ENCODE assay signal across 22 cellular contexts in genomic region chr13:41144576-41144975, GRCh38.
"Had no signal": no experiment of that assay in that cellular context is flagged by ENCODE, and none has a peak within 500 bp of the region (broad histone marks: within the 10 kb centered on the region; RNA-seq: fewer than 3 reads in every experiment).

No MANE protein-coding gene starts in this region.

- H3K27ac Mint-ChIP-seq: activated CD4-positive, alpha-beta memory T cell treated with anti-CD3 and anti-CD28 coated beads for 36 hours; activated T-helper 1 cell treated with anti-CD3 and anti-CD28 coated beads, Interleukin-12 subunit alpha, Interleukin-12 subunit beta, Interleukin-2, Interleukin-4 antibody, amounts not matched to agents 30 ng/mL and 10 ng/mL and 1 ng/mL, durations not matched to agents 14 hours and 24 hours and 36 hours; T-helper 17 cell; type B pancreatic cell had no signal

- H3K27ac ChIP-seq: cardiac muscle cell, left ventricle myocardium inferior, prostate gland, stomach had no signal

- H3K36me3 ChIP-seq: cardiac muscle cell, prostate gland had no signal

- H3K9me3 ChIP-seq: prostate gland had no signal

- ATAC-seq: activated naive CD4-positive, alpha-beta T cell treated with anti-CD3 and anti-CD28 coated beads, Interleukin-2, amount 50 U/mL, for 72 hours; right cardiac atrium; T-helper 17 cell had no signal

- H3K4me1 ChIP-seq: left ventricle myocardium inferior, prostate gland, stomach had no signal

- H3K4me3 Mint-ChIP-seq: activated CD4-positive, alpha-beta memory T cell treated with anti-CD3 and anti-CD28 coated beads for 36 hours; activated T-helper 1 cell treated with anti-CD3 and anti-CD28 coated beads, Interleukin-12 subunit alpha, Interleukin-12 subunit beta, Interleukin-2, Interleukin-4 antibody, amounts not matched to agents 30 ng/mL and 10 ng/mL and 1 ng/mL, durations not matched to agents 14 hours and 24 hours and 36 hours; neural crest cell; T-helper 17 cell; type B pancreatic cell had no signal

- H3K4me1 Mint-ChIP-seq: neural crest cell, T-helper 17 cell had no signal

- DNase-seq: activated CD4-positive, alpha-beta memory T cell treated with anti-CD3 and anti-CD28 coated beads for 36 hours; activated gamma-delta T cell treated with Interleukin-2 at 50 U/mL for 16 hours; activated T-cell treated with anti-CD3 and anti-CD28 coated beads for 4 hours; amniotic stem cell; dermis blood vessel endothelial cell; effector memory CD4-positive, alpha-beta T cell; foreskin melanocyte; glutamatergic neuron; hippocampal formation; islet precursor cell; left ventricle myocardium inferior; right cardiac atrium; stimulated activated CD4-positive, alpha-beta T cell treated with anti-CD3 and anti-CD28 coated beads, Interleukin-15, amount 100 ng/mL, for 24 hours; stimulated activated CD4-positive, alpha-beta T cell treated with anti-CD3 and anti-CD28 coated beads, Interleukin-4, amount 100 ng/mL, for 1 hour; stomach; T-helper 17 cell had no signal

- H3K27me3 ChIP-seq: cardiac muscle cell, stomach had no signal

- H3K27me3 Mint-ChIP-seq: activated CD4-positive, alpha-beta memory T cell treated with anti-CD3 and anti-CD28 coated beads for 36 hours; T-helper 17 cell; type B pancreatic cell had no signal

- H3K4me3 ChIP-seq: cardiac muscle cell, left ventricle myocardium inferior, prostate gland, stomach had no signal
